ENCODE assay signal across 1 cellular context in genomic region chr1:100352267-100353072, GRCh38.
TF ChIP-seq lines count a peak whose summit lies in the region.

Gene CDC14A, plus strand, starts transcription at chr1:100352506. Its CDS starts 449 bp downstream, at chr1:100352955.

TF ChIP-seq in HepG2, 621 proteins besides CTCF, POLR2A, EP300 and RAD21 (continued from another document and continues in another):
- TF ChIP-seq ARID4A (CRISPR knock-in tag; IDR thresholded peaks at IDR 0.05; ENCODE audit: borderline replicate concordance) (peak; percentile 68; the same call in 1 of the 2 replicates), ELF3 (CRISPR knock-in tag; IDR thresholded peaks at IDR 0.05) (0 out of 2 replicates have a peak, but pooled peaks have one; percentile 26), ZNF619 (CRISPR knock-in tag; IDR thresholded peaks at IDR 0.05) (no peak), SPEN (CRISPR knock-in tag; IDR thresholded peaks at IDR 0.05; ENCODE audit: low read depth) (no peak), SOX13 (IDR thresholded peaks at IDR 0.05) (no peak), SOX13 (CRISPR knock-in tag; conservative IDR thresholded peaks at IDR 0.05 in 1 of 2, IDR thresholded peaks at IDR 0.05 in 1 of 2) (0 out of 4 replicates have a peak, but pooled peaks of 1 of the 2 experiments have one; percentile 12), ZNF34 (CRISPR knock-in tag; IDR thresholded peaks at IDR 0.05; ENCODE audit: borderline replicate concordance) (no peak), AKAP8 (CRISPR knock-in tag; IDR thresholded peaks at IDR 0.05) (0 out of 2 replicates have a peak, but pooled peaks have one; percentile 35), MED1 (CRISPR knock-in tag; IDR thresholded peaks at IDR 0.05) (no peak), ZNF10 (CRISPR knock-in tag; IDR thresholded peaks at IDR 0.05; ENCODE audit: borderline replicate concordance, low read depth) (no peak), ZNF567 (CRISPR knock-in tag; IDR thresholded peaks at IDR 0.05; ENCODE audit: borderline replicate concordance) (no peak), FOXK1 (CRISPR knock-in tag; IDR thresholded peaks at IDR 0.05; ENCODE audit: borderline replicate concordance, low read depth) (no peak), RXRB (CRISPR knock-in tag; IDR thresholded peaks at IDR 0.05; ENCODE audit: borderline replicate concordance) (no peak), REST (IDR thresholded peaks at IDR 0.05; ENCODE audit: borderline replicate concordance in 1 of 2, low read depth in 1 of 2, low read length in 2 of 2) (peak in 1 of 2 experiments; percentile 10; a peak in 1 of 4 replicates), ZC3H4 (CRISPR knock-in tag; IDR thresholded peaks at IDR 0.05; ENCODE audit: borderline replicate concordance) (no peak), SP2 (CRISPR knock-in tag; IDR thresholded peaks at IDR 0.05) (0 out of 2 replicates have a peak, but pooled peaks have one; percentile 24), ZNF607 (CRISPR knock-in tag; IDR thresholded peaks at IDR 0.05; ENCODE audit: borderline replicate concordance) (0 out of 2 replicates have a peak, but pooled peaks have one; percentile 43), HMG20B (CRISPR knock-in tag; conservative IDR thresholded peaks at IDR 0.05) (no peak), HOXA7 (CRISPR knock-in tag; IDR thresholded peaks at IDR 0.05) (no peak), ZNF777 (CRISPR knock-in tag; IDR thresholded peaks at IDR 0.05) (peak; percentile 59; the same call in 1 of the 2 replicates), GRHL1 (CRISPR knock-in tag; conservative IDR thresholded peaks at IDR 0.05) (no peak), ARID2 (CRISPR knock-in tag; IDR thresholded peaks at IDR 0.05; ENCODE audit: borderline replicate concordance) (no peak), KIAA2018 (CRISPR knock-in tag; IDR thresholded peaks at IDR 0.05; ENCODE audit: borderline replicate concordance) (no peak), ZNF510 (CRISPR knock-in tag; IDR thresholded peaks at IDR 0.05; ENCODE audit: low read depth) (no peak), MAFG (CRISPR knock-in tag; IDR thresholded peaks at IDR 0.05) (no peak), ZBTB4 (CRISPR knock-in tag; IDR thresholded peaks at IDR 0.05; ENCODE audit: borderline replicate concordance) (0 out of 2 replicates have a peak, but pooled peaks have one; percentile 34)
